Comparison of ENCODE assay signal across 29 cellular contexts in the genomic region with DNA sequence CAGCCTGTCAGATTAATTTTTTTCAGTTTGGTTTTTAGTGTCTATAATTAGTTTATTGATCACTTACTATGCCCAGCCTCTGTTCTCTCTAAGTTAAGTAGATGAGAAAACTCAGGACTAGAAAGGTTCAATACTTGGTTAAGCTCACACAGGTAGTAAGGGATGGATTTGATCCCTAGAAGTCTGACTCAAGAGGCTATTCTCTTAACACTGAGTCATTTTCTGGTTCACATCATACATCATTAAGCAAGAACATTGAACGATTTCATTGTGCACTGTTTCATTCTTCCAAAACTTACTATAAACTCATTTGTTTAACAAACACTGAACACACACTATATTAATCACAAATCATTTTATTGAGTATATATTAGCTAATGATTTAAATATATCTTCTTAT. TPM values are rescaled to one million over a fixed set of nuclear protein-coding genes. Genes with fewer than 3 reads are reported as not detected.
DNase-seq lines count a peak whose midpoint lies in the region; ATAC-seq, FAIRE-seq and TF ChIP-seq lines count a peak whose summit lies in the region.
"Had no signal": no experiment of that assay in that cellular context is flagged by ENCODE, and none has a peak within 500 bp of the region (broad histone marks: within the 10 kb centered on the region; RNA-seq: fewer than 3 reads in every experiment).

No MANE protein-coding gene starts in this region.

- H3K27me3 ChIP-seq in bronchial epithelial cell (ENCODE audit: control insufficient read depth, insufficient read depth, low read length) (no peaks in the 10 kb centered on the region), hepatocyte (no peaks in the 10 kb centered on the region), pancreas (no peaks in the 10 kb centered on the region)
- H3K27me3 ChIP-seq: BLaER1 treated with 17β-estradiol and CSF1 and Interleukin-3, amounts not matched to agents 10 nM and 100 nM; MG63; stomach; transverse colon had no signal

- peak; percentile 49 for DNase-seq in HPDE6-E6E7 (ENCODE audit: extremely low spot score)
- DNase-seq in bronchial epithelial cell (ENCODE audit: low read depth), result peak; percentile 95
- no peak for DNase-seq in hepatocyte (ENCODE audit: low spot score)
- no peak for DNase-seq in pancreas
- DNase-seq in stimulated activated CD4-positive, alpha-beta T cell treated with anti-CD3 and anti-CD28 coated beads, Interleukin-1b, Interleukin-23, amount 100 ng/mL, for 48 hours, result no peak
- DNase-seq: activated CD4-positive, alpha-beta T cell treated with anti-CD3 and anti-CD28 coated beads for 1 hour; activated CD8-positive, alpha-beta T cell treated with anti-CD3 and anti-CD28 coated beads for 36 hours; anterior cingulate cortex; central memory CD4-positive, alpha-beta T cell; KBM-7; left colon; mesendoderm; MG63; NCI-H1105 treated with DMSO at 0.1 percent for 48 hours; NCI-H2081; NCI-H345; stomach; transverse colon had no signal

- H3K4me3 ChIP-seq in bronchial epithelial cell (ENCODE audit: low read depth, low read length) (no peak overlapping the region), hepatocyte (no peak overlapping the region), pancreas (no peak overlapping the region)
- H3K4me3 ChIP-seq: BLaER1 treated with 17β-estradiol and CSF1 and Interleukin-3, amounts not matched to agents 10 nM and 100 nM; HAP-1; MG63; skin epidermis; stomach; transverse colon had no signal

- no peak for TF ChIP-seq CTCF in bronchial epithelial cell (IDR thresholded peaks at IDR 0.05; ENCODE audit: insufficient read depth, low read length, severe bottlenecking)
- no peak for TF ChIP-seq CTCF in hepatocyte (IDR thresholded peaks at IDR 0.05; ENCODE audit: poor library complexity)
- no peak for TF ChIP-seq CTCF in pancreas (IDR thresholded peaks at IDR 0.05)

- intact Hi-C loops in pancreas (cut with DNase I), result no loop called here

- FAIRE-seq in bronchial epithelial cell (lab: Jason Lieb, UNC) (no peak), pancreas (lab: Jason Lieb, UNC) (no peak)
- FAIRE-seq: G401.6, TTC549 had no signal

- no peak overlapping the region for H2AFZ ChIP-seq in hepatocyte

- H3K36me3 ChIP-seq in bronchial epithelial cell (ENCODE audit: control insufficient read depth, insufficient read depth, low read length) (no peaks in the 10 kb centered on the region), hepatocyte (replicated peaks; ENCODE audit: insufficient read depth, low read depth) (no peaks in the 10 kb centered on the region), pancreas (no peaks in the 10 kb centered on the region)
- H3K36me3 ChIP-seq: BLaER1 treated with 17β-estradiol and CSF1 and Interleukin-3, amounts not matched to agents 10 nM and 100 nM; HAP-1; MG63; stomach; transverse colon had no signal

- no peaks in the 10 kb centered on the region for H3K4me1 ChIP-seq in hepatocyte (ENCODE audit: insufficient read depth)
- peaks cover 0 to 11% (median 10%) of the 10 kb centered on the region in 3 donors for H3K4me1 ChIP-seq in pancreas
- H3K4me1 ChIP-seq: HAP-1, transverse colon had no signal

- ATAC-seq in pancreas (peak in 3 of 4 donors; percentile 22 to 44 (median 36)), GM21825 (IDR thresholded peaks at IDR 0.05; ENCODE audit: unreplicated experiment) (no peak), HG03025 (IDR thresholded peaks at IDR 0.05; ENCODE audit: low FRiP score, unreplicated experiment) (no peak)
- ATAC-seq: activated CD8-positive, alpha-beta T cell treated with anti-CD3 and anti-CD28 coated beads for 36 hours; activated T-helper 17 cell treated with anti-CD3 and anti-CD28 coated beads, Interleukin-2, amount 50 U/mL, for 72 hours; left colon had no signal

- H3K9me2 ChIP-seq in hepatocyte (replicated peaks; ENCODE audit: insufficient read depth), result no peaks in the 10 kb centered on the region

- H3K27ac ChIP-seq in hepatocyte (peak overlapping the region; percentile 10), pancreas (peak overlapping the region in 1 of 4 donors; percentile 64)
- H3K27ac ChIP-seq: BLaER1 treated with 17β-estradiol and CSF1 and Interleukin-3, amounts not matched to agents 10 nM and 100 nM; transverse colon had no signal

- H3K9me3 ChIP-seq in hepatocyte (ENCODE audit: low read depth) (no peaks in the 10 kb centered on the region), pancreas (no peaks in the 10 kb centered on the region)
- H3K9me3 ChIP-seq: BLaER1 treated with 17β-estradiol and CSF1 and Interleukin-3, amounts not matched to agents 10 nM and 100 nM; HAP-1; MG63; stomach; transverse colon had no signal

- no peak overlapping the region for H3K4me2 ChIP-seq in hepatocyte
- H3K4me2 ChIP-seq: BLaER1 treated with 17β-estradiol and CSF1 and Interleukin-3, amounts not matched to agents 10 nM and 100 nM had no signal

- no peaks in the 10 kb centered on the region for H3K79me2 ChIP-seq in hepatocyte

- no peaks in the 10 kb centered on the region for H4K20me1 ChIP-seq in hepatocyte (ENCODE audit: insufficient read depth, poor library complexity, severe bottlenecking)
- H4K20me1 ChIP-seq: BLaER1 treated with 17β-estradiol and CSF1 and Interleukin-3, amounts not matched to agents 10 nM and 100 nM had no signal

- 93% methylated on average over 1 of the region's 1 CpG for WGBS in hepatocyte (ENCODE audit: low lambda C conversion rate, missing lambda C conversion rate)
- WGBS in pancreas, 2 donors, result 53 to 56% methylated on average over 1 of the region's 1 CpG

RNA-seq across cellular contexts. Expression of a gene that starts 54.1 kb away (rescaled TPM):
- total RNA-seq in bronchial epithelial cell (not detected in 2 replicates), hepatocyte (5.1 and 8.4 TPM in 2 replicates), pancreas (1 to 10 TPM in 4 of 6 donors, under 1 TPM in 2; 0.55 to 5.7 (median 2.0) TPM)
- polyA plus RNA-seq in hepatocyte (4.6 and 7.7 TPM in 2 replicates), pancreas (1 to 10 TPM; 2.5 to 3.9 TPM)
- total RNA-seq: activated CD8-positive, alpha-beta T cell treated with anti-CD3 and anti-CD28 coated beads for 36 hours; activated T-helper 17 cell treated with anti-CD3 and anti-CD28 coated beads, Interleukin-2, amount 50 U/mL, for 72 hours; HT1080; RPMI7951; SK-MEL-5 had no signal

Comparison
In these comparisons a context has a peak if more than half of its experiments do, and no peak if none do; other contexts are left out.
1. DNase-seq: peak in HPDE6-E6E7 (single experiment) and bronchial epithelial cell (single experiment); none in hepatocyte (single experiment), pancreas (0 of 6) and stimulated activated CD4-positive, alpha-beta T cell treated with anti-CD3 and anti-CD28 coated beads, Interleukin-1b, Interleukin-23, amount 100 ng/mL, for 48 hours (single experiment).
2. ATAC-seq: peak in pancreas (3 of 4); none in GM21825 (single experiment) and HG03025 (single experiment).